In the genomic region with DNA sequence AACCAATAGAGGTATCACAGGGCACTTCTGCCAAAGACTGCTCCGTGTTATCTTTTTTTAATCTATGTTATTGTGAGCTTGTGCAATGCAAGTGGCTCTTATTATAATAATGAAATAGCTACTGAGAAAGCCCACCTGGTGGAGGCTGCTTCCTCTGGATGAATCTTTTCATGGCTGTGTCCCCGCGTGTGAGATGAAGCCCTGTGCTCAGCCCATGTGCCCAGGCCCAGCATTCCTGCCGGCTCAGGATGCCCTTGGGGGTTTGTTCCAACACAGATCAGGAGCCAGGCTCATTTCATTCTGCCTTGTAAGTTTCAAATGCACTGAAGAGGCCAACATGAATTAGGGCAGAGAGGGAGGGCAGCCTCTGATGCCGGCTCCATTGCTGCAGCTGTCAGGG, we compare ENCODE assay signal across 17 cellular contexts. TPM values are rescaled to one million over a fixed set of nuclear protein-coding genes. Genes with fewer than 3 reads are reported as not detected.
DNase-seq lines count a peak whose midpoint lies in the region; ATAC-seq lines count a peak whose summit lies in the region.
"Had no signal": no experiment of that assay in that cellular context is flagged by ENCODE, and none has a peak within 500 bp of the region (broad histone marks: within the 10 kb centered on the region; RNA-seq: fewer than 3 reads in every experiment).

No MANE protein-coding gene starts in this region.

- intact Hi-C loops in Right ventricle myocardium superior (cut with DNase I) (no loop called here), left ventricle myocardium superior (cut with micrococcal nuclease) (no loop called here)

- ATAC-seq in Right ventricle myocardium superior (ENCODE audit: poor library complexity) (peak; percentile 26), left ventricle myocardium superior (no peak), GM18907 (IDR thresholded peaks at IDR 0.05; ENCODE audit: unreplicated experiment) (no peak), GM18873 (IDR thresholded peaks at IDR 0.05; ENCODE audit: low FRiP score, unreplicated experiment) (no peak), GM21447 (IDR thresholded peaks at IDR 0.05; ENCODE audit: unreplicated experiment) (no peak)
- ATAC-seq: A549, GM23338 had no signal

- H3K27me3 ChIP-seq in layer of hippocampus (ENCODE audit: control insufficient read depth, insufficient read depth, low read length): no peaks in the 10 kb centered on the region
- H3K27me3 ChIP-seq: BLaER1 had no signal

- DNase-seq in Right ventricle myocardium superior: no peak
- DNase-seq in left ventricle myocardium superior: no peak
- peak in 1 of 61 donors; percentile 17 for DNase-seq in caudate nucleus (lab: John Stamatoyannopoulos, UW)
- DNase-seq: CD4-positive, alpha-beta memory T cell; DMS153; DMS79; GDM1; HCEC 1CT had no signal

- peak overlapping the region; percentile 18 for H3K27ac ChIP-seq in caudate nucleus (ENCODE audit: low read depth, low read length)
- peak overlapping the region; percentile 2 for H3K27ac ChIP-seq in layer of hippocampus (ENCODE audit: low read depth, low read length)
- H3K27ac ChIP-seq: 22Rv1, A549, BLaER1 had no signal

RNA-seq across cellular contexts. Expression of gene APCDD1, which starts 18.7 kb away (rescaled TPM):
- 27.0 TPM for total RNA-seq in Right ventricle myocardium superior
- total RNA-seq in left ventricle myocardium superior: 24.9 TPM
- total RNA-seq: CD4-positive, alpha-beta memory T cell; HT-29 had no signal

RNA-seq across cellular contexts. Expression of gene NAPG, which starts 52.7 kb away (rescaled TPM):
- total RNA-seq in Right ventricle myocardium superior (25.8 TPM), left ventricle myocardium superior (26.2 TPM)
